ENCODE assay signal across 9 cellular contexts in the genomic region with DNA sequence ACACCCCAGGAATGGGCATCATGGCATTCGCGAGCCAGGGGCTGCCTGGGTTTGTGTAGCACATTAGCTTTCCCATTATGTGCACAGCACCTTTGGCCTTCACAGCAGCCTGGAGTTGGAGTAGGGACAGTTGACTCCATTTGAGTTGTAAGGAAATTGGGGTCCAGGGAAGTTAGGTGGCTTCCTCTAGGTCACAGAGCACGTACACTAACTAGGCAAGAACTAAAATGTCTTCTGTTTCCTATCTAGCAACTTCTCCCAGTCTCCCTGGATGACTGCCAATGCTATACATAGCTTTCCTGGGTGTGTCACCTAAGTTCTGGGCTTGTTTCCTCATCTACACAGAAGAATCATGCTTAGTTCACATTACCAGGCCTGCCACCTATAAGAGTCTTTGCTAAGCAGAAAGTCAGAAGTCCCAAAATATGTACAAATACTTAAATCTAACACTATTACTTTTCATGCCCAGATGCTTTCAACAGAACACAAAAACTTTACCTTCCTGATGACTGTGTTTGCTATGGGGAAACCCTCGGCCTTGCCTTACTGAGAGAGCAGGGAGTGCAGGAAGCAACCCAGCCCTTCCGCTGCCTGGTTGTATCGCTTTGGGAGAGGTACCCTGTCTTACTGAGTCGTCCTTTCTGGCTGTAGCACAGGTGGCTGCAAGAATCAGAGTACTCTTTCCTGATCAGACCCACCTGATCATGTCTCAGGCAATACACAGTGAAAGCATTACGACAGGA. TPM values are rescaled to one million over a fixed set of nuclear protein-coding genes. Genes with fewer than 3 reads are reported as not detected.
DNase-seq lines count a peak whose midpoint lies in the region; ATAC-seq and TF ChIP-seq lines count a peak whose summit lies in the region.
"Had no signal": no experiment of that assay in that cellular context is flagged by ENCODE, and none has a peak within 500 bp of the region (broad histone marks: within the 10 kb centered on the region; RNA-seq: fewer than 3 reads in every experiment).

No MANE protein-coding gene starts in this region.

- no peaks in the 10 kb centered on the region for H3K9me3 ChIP-seq in smooth muscle cell (replicated peaks; ENCODE audit: low read depth)

- H2AFZ ChIP-seq in smooth muscle cell (ENCODE audit: low read depth) = no peak overlapping the region

- H3K27ac ChIP-seq in smooth muscle cell (ENCODE audit: low read depth) = peak overlapping the region; percentile 89

- DNase-seq in HCEC 1CT (peak; percentile 91), SW480 (ENCODE audit: low spot score) (peak; percentile 74), Right ventricle myocardium superior (no peak), smooth muscle cell (lab: John Stamatoyannopoulos, UW; ENCODE audit: unreplicated experiment) (no peak), NCI-H1930 (lab: John Stamatoyannopoulos, UW) (no peak)
- no peak for DNase-seq in activated CD4-positive, alpha-beta T cell treated with anti-CD3 and anti-CD28 coated beads for 4 hours

- no peak overlapping the region for H3K9ac ChIP-seq in smooth muscle cell (ENCODE audit: low read depth)

- TF ChIP-seq CTCF in smooth muscle cell (IDR thresholded peaks at IDR 0.05; ENCODE audit: borderline replicate concordance, insufficient read depth, poor library complexity, severe bottlenecking) = no peak

- H3K36me3 ChIP-seq in smooth muscle cell (ENCODE audit: low read depth) = peaks cover 7% of the 10 kb centered on the region

- no peak overlapping the region for H3K4me3 ChIP-seq in smooth muscle cell

- peaks cover 41% of the 10 kb centered on the region for H3F3A ChIP-seq in smooth muscle cell (ENCODE audit: low read depth)

- ATAC-seq in Right ventricle myocardium superior (ENCODE audit: poor library complexity) = peak; percentile 36
- ATAC-seq in HG03097 (IDR thresholded peaks at IDR 0.05; ENCODE audit: low FRiP score, unreplicated experiment) = no peak
- no peak for ATAC-seq in GM18870 (IDR thresholded peaks at IDR 0.05; ENCODE audit: unreplicated experiment)
- ATAC-seq: activated naive CD4-positive, alpha-beta T cell treated with anti-CD3 and anti-CD28 coated beads, Interleukin-2, amount 50 U/mL, for 72 hours had no signal

- H3K4me1 ChIP-seq in smooth muscle cell (ENCODE audit: low read depth) = peaks cover 17% of the 10 kb centered on the region

- 83% methylated on average over 8 of the region's 8 CpGs for WGBS in smooth muscle cell (ENCODE audit: low lambda C conversion rate)

- intact Hi-C loops in Right ventricle myocardium superior (cut with DNase I) = no loop called here

- H3K4me2 ChIP-seq in smooth muscle cell = peak overlapping the region; percentile 24

- H3K27me3 ChIP-seq in smooth muscle cell (ENCODE audit: low read depth) = no peaks in the 10 kb centered on the region

- H3K79me2 ChIP-seq in smooth muscle cell (ENCODE audit: low read depth) = peaks cover 74% of the 10 kb centered on the region

- peaks cover 33% of the 10 kb centered on the region for H4K20me1 ChIP-seq in smooth muscle cell (ENCODE audit: low read depth)

RNA-seq across cellular contexts. Expression of a gene that starts 12.0 kb away (rescaled TPM):
- total RNA-seq in Right ventricle myocardium superior (102 TPM), smooth muscle cell (349 and 371 TPM in 2 replicates)
- polyA plus RNA-seq in smooth muscle cell = 272 and 309 TPM in 2 replicates

Comparison
In these comparisons a context has a peak if more than half of its experiments do, and no peak if none do; other contexts are left out.
1. DNase-seq: peak in HCEC 1CT (single experiment) and SW480 (single experiment); none in Right ventricle myocardium superior (single experiment), smooth muscle cell (single experiment), activated CD4-positive, alpha-beta T cell treated with anti-CD3 and anti-CD28 coated beads for 4 hours (0 of 2) and NCI-H1930 (0 of 2).